1 cellular context compared by ENCODE assay signal in genomic region chr13:59846845-59847620, GRCh38.
TF ChIP-seq lines count a peak whose summit lies in the region.

No MANE protein-coding gene starts in this region.

TF ChIP-seq in GM23338, 12 proteins besides CTCF, POLR2A, EP300 and RAD21 (continued from another document):
- TF ChIP-seq ZNF114 (CRISPR knock-in tag; IDR thresholded peaks at IDR 0.05) (no peak), CREB1 (CRISPR knock-in tag; IDR thresholded peaks at IDR 0.05; ENCODE audit: low read depth) (no peak)
